8 cellular contexts compared by ENCODE assay signal in the genomic region with DNA sequence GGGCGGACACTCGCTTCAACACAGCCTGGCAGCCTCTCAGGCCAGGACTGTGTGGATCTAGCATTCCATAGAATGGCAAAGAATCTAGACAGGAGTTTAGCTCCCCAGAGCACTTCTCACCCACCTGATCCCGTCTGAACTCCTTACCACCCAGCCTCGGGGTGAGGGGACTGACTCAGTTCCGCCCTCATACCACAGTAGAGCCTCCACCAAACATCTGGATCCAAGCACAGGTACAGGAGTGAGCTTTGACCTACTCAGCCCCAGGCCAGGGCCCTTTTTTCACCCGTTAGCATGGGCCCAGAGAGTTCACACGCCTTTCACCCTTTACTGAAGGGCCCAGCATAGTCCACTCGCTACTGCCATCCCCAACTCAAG. TPM values are rescaled to one million over a fixed set of nuclear protein-coding genes. Genes with fewer than 3 reads are reported as not detected.
DNase-seq lines count a peak whose midpoint lies in the region; ATAC-seq and TF ChIP-seq lines count a peak whose summit lies in the region.

No MANE protein-coding gene starts in this region.

- no peaks in the 10 kb centered on the region for H3K9me3 Mint-ChIP-seq in brain
- no peaks in the 10 kb centered on the region for H3K9me3 Mint-ChIP-seq in memory B cell

- H3K4me1 Mint-ChIP-seq in brain, result peaks cover 67% of the 10 kb centered on the region
- peaks cover 43% of the 10 kb centered on the region for H3K4me1 Mint-ChIP-seq in memory B cell

- peaks cover 25% of the 10 kb centered on the region for H3K36me3 Mint-ChIP-seq in brain
- peaks cover 16% of the 10 kb centered on the region for H3K36me3 Mint-ChIP-seq in memory B cell

- TF ChIP-seq POLR2A in vagina (IDR thresholded peaks at IDR 0.05), result no peak

- DNase-seq in heart right ventricle (no peak), Right ventricle myocardium superior (no peak), memory B cell (ENCODE audit: low spot score in 2 of 2) (no peak), vagina (ENCODE audit: extremely low spot score in 2 of 2) (no peak), NCI-H69 (lab: John Stamatoyannopoulos, UW) (no peak)
- no peak for DNase-seq in activated effector memory CD4-positive, alpha-beta T cell treated with Interleukin-2 at 50 U/mL for 16 hours

- H3K27me3 ChIP-seq in heart right ventricle, result no peaks in the 10 kb centered on the region
- H3K27me3 ChIP-seq in vagina, result no peaks in the 10 kb centered on the region

- H3K4me3 ChIP-seq in heart right ventricle, result peak overlapping the region; percentile 72 to 100 (median 92)
- H3K4me3 ChIP-seq in vagina, result peak overlapping the region; percentile 69 to 96

- peaks cover 0 to 31% (median 0%) of the 10 kb centered on the region in 9 donors for H3K36me3 ChIP-seq in heart right ventricle
- H3K36me3 ChIP-seq in vagina, result no peaks in the 10 kb centered on the region

- intact Hi-C loops in heart right ventricle (cut with DNase I) (loop anchor here in 4 of 10 donors (2.0 to 10.0 kb wide), 4 partner anchors 96 to 348 kb away; a partner anchor contains a TSS), Right ventricle myocardium superior (cut with DNase I) (no loop called here), vagina (cut with DNase I) (no loop called here)

- TF ChIP-seq CTCF in heart right ventricle (IDR thresholded peaks at IDR 0.05), result no peak
- TF ChIP-seq CTCF in brain (conservative IDR thresholded peaks at IDR 0.05), result no peak
- TF ChIP-seq CTCF in vagina (IDR thresholded peaks at IDR 0.05), result no peak

- H3K9me3 ChIP-seq in heart right ventricle (no peaks in the 10 kb centered on the region), vagina (no peaks in the 10 kb centered on the region)

- H3K4me1 ChIP-seq in heart right ventricle (peaks cover 15 to 62% (median 54%) of the 10 kb centered on the region in 9 donors), vagina (peaks cover 53% of the 10 kb centered on the region)

- H3K27me3 Mint-ChIP-seq in brain, result peaks cover 24% of the 10 kb centered on the region
- no peaks in the 10 kb centered on the region for H3K27me3 Mint-ChIP-seq in memory B cell

- H3K27ac ChIP-seq in heart right ventricle (peak overlapping the region in 9 of 10 donors; percentile 61 to 91 (median 85)), vagina (peak overlapping the region; percentile 64)

- ATAC-seq in heart right ventricle, result peak in 7 of 8 donors; percentile 1 to 17 (median 3)
- ATAC-seq in Right ventricle myocardium superior (ENCODE audit: poor library complexity), result no peak
- no peak for ATAC-seq in memory B cell (ENCODE audit: low read depth)
- no peak for ATAC-seq in GM21619 (IDR thresholded peaks at IDR 0.05; ENCODE audit: unreplicated experiment)

- WGBS in heart right ventricle, 2 donors, result 17 to 18% methylated on average over 8 of the region's 8 CpGs

- peak overlapping the region; percentile 87 to 95 (median 92) for H3K4me3 Mint-ChIP-seq in brain
- H3K4me3 Mint-ChIP-seq in memory B cell, result peak overlapping the region; percentile 91

- H3K27ac Mint-ChIP-seq in brain (peak overlapping the region; percentile 70 to 95 (median 86)), memory B cell (peak overlapping the region; percentile 97)

RNA-seq across cellular contexts. Expression of a gene that starts 0.7 kb away (rescaled TPM):
- 100 to 1,000 TPM; 105 to 181 (median 129) TPM for total RNA-seq in heart right ventricle
- 10 to 100 TPM; 22.4 to 89.5 TPM for polyA plus RNA-seq in heart right ventricle
- total RNA-seq in Right ventricle myocardium superior, result 121 TPM
- 250 TPM for polyA plus RNA-seq in brain (ENCODE audit: insufficient read depth, low read depth, low replicate concordance)
- 52.8 TPM for total RNA-seq in vagina

Comparison
In these comparisons a context has a peak if more than half of its experiments do, and no peak if none do; other contexts are left out.
1. ATAC-seq: peak in heart right ventricle (7 of 8); none in Right ventricle myocardium superior (single experiment), memory B cell (single experiment) and GM21619 (single experiment).